ENCODE assay signal across 14 cellular contexts in genomic region chr2:16656087-16656486, GRCh38. TPM values are rescaled to one million over a fixed set of nuclear protein-coding genes. Genes with fewer than 3 reads are reported as not detected.
DNase-seq lines count a peak whose midpoint lies in the region; ATAC-seq and TF ChIP-seq lines count a peak whose summit lies in the region.
"Had no signal": no experiment of that assay in that cellular context is flagged by ENCODE, and none has a peak within 500 bp of the region (broad histone marks: within the 10 kb centered on the region; RNA-seq: fewer than 3 reads in every experiment).

No MANE protein-coding gene starts in this region.

- POLR2A ChIA-PET in HEK293 (lab: Yijun Ruan, JAX) = no interaction called here

- H3K36me3 ChIP-seq in HEK293 (ENCODE audit: control insufficient read depth in 2 of 2, insufficient read depth in 1 of 2, low read length in 2 of 2) = no peaks in the 10 kb centered on the region
- no peaks in the 10 kb centered on the region for H3K36me3 ChIP-seq in adrenal gland (replicated peaks in 1 of 2)
- H3K36me3 ChIP-seq in lower lobe of right lung = no peaks in the 10 kb centered on the region
- H3K36me3 ChIP-seq: SJSA1 had no signal

- no peak for ATAC-seq in lower lobe of right lung
- no peak for ATAC-seq in stimulated activated memory B cell treated with anti-CD40 and anti-IgM and Interleukin-4, amounts not matched to agents 10 μg/mL and 1 μg/mL and 100 μg/mL, for 72 hours
- no peak for ATAC-seq in GM21515 (IDR thresholded peaks at IDR 0.05; ENCODE audit: unreplicated experiment)
- no peak for ATAC-seq in HG02840 (IDR thresholded peaks at IDR 0.05; ENCODE audit: low FRiP score, unreplicated experiment)
- no peak for ATAC-seq in stimulated activated naive CD8-positive, alpha-beta T cell treated with anti-CD3 and anti-CD28 coated beads, Interleukin-15, Interleukin-2, amounts not matched to agents 100 U/mL and 50 U/mL, for 24 hours
- no peak for ATAC-seq in HG03135 (IDR thresholded peaks at IDR 0.05; ENCODE audit: unreplicated experiment)

- no peak for TF ChIP-seq CTCF in HEK293 (tag by site-specific recombination; IDR thresholded peaks at IDR 0.05)
- TF ChIP-seq CTCF in adrenal gland (IDR thresholded peaks at IDR 0.05) = no peak
- no peak for TF ChIP-seq CTCF in lower lobe of right lung (IDR thresholded peaks at IDR 0.05)

- DNase-seq in adrenal gland (no peak), lower lobe of right lung (no peak)
- DNase-seq in stimulated activated naive CD8-positive, alpha-beta T cell treated with anti-CD3 and anti-CD28 coated beads, Interleukin-15, Interleukin-2, amounts not matched to agents 100 U/mL and 50 U/mL, for 24 hours = no peak
- DNase-seq: activated naive CD4-positive, alpha-beta T cell treated with anti-CD3 and anti-CD28 coated beads, Interleukin-2, amount 10 ng/mL, durations not matched to agents 7 days and 5 days; HFFc6; NCI-H187 treated with DMSO at 0.1 percent for 48 hours; NCI-H82 had no signal

- H3K4me1 ChIP-seq in HEK293 (ENCODE audit: control insufficient read depth, insufficient read depth, low read length) (no peaks in the 10 kb centered on the region), adrenal gland (replicated peaks in 1 of 2) (peaks cover 33 to 80% of the 10 kb centered on the region in 2 donors), lower lobe of right lung (peaks cover 100% of the 10 kb centered on the region)

- peaks cover 91% of the 10 kb centered on the region for H3K4me1 Mint-ChIP-seq in stimulated activated memory B cell treated with anti-CD40 and anti-IgM and Interleukin-4, amounts not matched to agents 10 μg/mL and 1 μg/mL and 100 μg/mL, for 72 hours
- H3K4me1 Mint-ChIP-seq: activated naive CD4-positive, alpha-beta T cell treated with anti-CD3 and anti-CD28 coated beads, Interleukin-2, amount 10 ng/mL, durations not matched to agents 7 days and 5 days had no signal

- intact Hi-C loops in adrenal gland (cut with DNase I) (no loop called here), lower lobe of right lung (cut with DNase I) (no loop called here)

- WGBS in adrenal gland, 4 donors = 94 to 97% (median 96%) methylated on average over 2 of the region's 2 CpGs

- peak overlapping the region; percentile 76 for H3K27ac Mint-ChIP-seq in stimulated activated memory B cell treated with anti-CD40 and anti-IgM and Interleukin-4, amounts not matched to agents 10 μg/mL and 1 μg/mL and 100 μg/mL, for 72 hours
- H3K27ac Mint-ChIP-seq: activated naive CD4-positive, alpha-beta T cell treated with anti-CD3 and anti-CD28 coated beads, Interleukin-2, amount 10 ng/mL, durations not matched to agents 7 days and 5 days; HFFc6 had no signal

- CTCF ChIA-PET in HEK293 (lab: Yijun Ruan, JAX) = no interaction called here

- no peak for TF ChIP-seq POLR2A in adrenal gland (IDR thresholded peaks at IDR 0.05)

- peak overlapping the region; percentile 5 for H3K4me3 Mint-ChIP-seq in stimulated activated memory B cell treated with anti-CD40 and anti-IgM and Interleukin-4, amounts not matched to agents 10 μg/mL and 1 μg/mL and 100 μg/mL, for 72 hours
- H3K4me3 Mint-ChIP-seq: activated naive CD4-positive, alpha-beta T cell treated with anti-CD3 and anti-CD28 coated beads, Interleukin-2, amount 10 ng/mL, durations not matched to agents 7 days and 5 days; HFFc6 had no signal

- H3K9me3 ChIP-seq in HEK293 (ENCODE audit: control insufficient read depth, insufficient read depth, low read depth, low read length) (no peaks in the 10 kb centered on the region), adrenal gland (replicated peaks in 1 of 3) (no peaks in the 10 kb centered on the region), lower lobe of right lung (no peaks in the 10 kb centered on the region)
- H3K9me3 ChIP-seq: SJSA1 had no signal

- no peaks in the 10 kb centered on the region for H3K27me3 Mint-ChIP-seq in stimulated activated memory B cell treated with anti-CD40 and anti-IgM and Interleukin-4, amounts not matched to agents 10 μg/mL and 1 μg/mL and 100 μg/mL, for 72 hours

- H3K27ac ChIP-seq in HEK293 (ENCODE audit: extremely low read depth, low read depth, low read length) = no peak overlapping the region
- H3K27ac ChIP-seq in adrenal gland = peak overlapping the region in 4 of 5 donors; percentile 58 to 87 (median 76)
- peak overlapping the region; percentile 58 for H3K27ac ChIP-seq in lower lobe of right lung
- H3K27ac ChIP-seq: C4-2B, SJSA1 had no signal

- no peak overlapping the region for H3K4me3 ChIP-seq in HEK293 (ENCODE audit: low read depth, low read length)
- H3K4me3 ChIP-seq in adrenal gland = no peak overlapping the region
- no peak overlapping the region for H3K4me3 ChIP-seq in lower lobe of right lung
- H3K4me3 ChIP-seq: SJSA1 had no signal

- H3K27me3 ChIP-seq in adrenal gland (no peaks in the 10 kb centered on the region), lower lobe of right lung (ENCODE audit: low read depth) (no peaks in the 10 kb centered on the region)

- peaks cover 6% of the 10 kb centered on the region for H3K36me3 Mint-ChIP-seq in stimulated activated memory B cell treated with anti-CD40 and anti-IgM and Interleukin-4, amounts not matched to agents 10 μg/mL and 1 μg/mL and 100 μg/mL, for 72 hours
- H3K36me3 Mint-ChIP-seq: activated naive CD4-positive, alpha-beta T cell treated with anti-CD3 and anti-CD28 coated beads, Interleukin-2, amount 10 ng/mL, durations not matched to agents 7 days and 5 days had no signal

- no peaks in the 10 kb centered on the region for H3K9me3 Mint-ChIP-seq in stimulated activated memory B cell treated with anti-CD40 and anti-IgM and Interleukin-4, amounts not matched to agents 10 μg/mL and 1 μg/mL and 100 μg/mL, for 72 hours
- H3K9me3 Mint-ChIP-seq: activated naive CD4-positive, alpha-beta T cell treated with anti-CD3 and anti-CD28 coated beads, Interleukin-2, amount 10 ng/mL, durations not matched to agents 7 days and 5 days had no signal

TF ChIP-seq in HEK293, 187 proteins besides CTCF, POLR2A, EP300 and RAD21:
- TF ChIP-seq ZFHX2 (tag by site-specific recombination; conservative IDR thresholded peaks at IDR 0.05) (peak; percentile 87), FEZF1 (tag by site-specific recombination; IDR thresholded peaks at IDR 0.05) (no peak), ZNF391 (tag by site-specific recombination; IDR thresholded peaks at IDR 0.05; ENCODE audit: borderline replicate concordance, low read depth) (no peak), EGR2 (tag by site-specific recombination; IDR thresholded peaks at IDR 0.05; ENCODE audit: low read depth) (peak; percentile 91), ZBTB44 (tag by site-specific recombination; IDR thresholded peaks at IDR 0.05) (no peak)

RNA-seq across cellular contexts. Expression of gene CYRIA, which starts 9.5 kb away (rescaled TPM):
- total RNA-seq in adrenal gland (10 to 100 TPM; 14.7 to 31.0 (median 20.1) TPM), lower lobe of right lung (29.4 TPM)
- 10 to 100 TPM in 1 of 3 donors, 1 to 10 TPM in 2; 2.4 to 12.4 (median 5.7) TPM for polyA plus RNA-seq in adrenal gland
- total RNA-seq: HFFc6 had no signal
